Comparison of ENCODE assay signal across 8 cellular contexts in genomic region chr5:100904259-100904822, GRCh38. TPM values are rescaled to one million over a fixed set of nuclear protein-coding genes. Genes with fewer than 3 reads are reported as not detected.
A peak's percentile ranks its signal among the peaks of the same experiment; 100 is the strongest.
DNase-seq lines count a peak whose midpoint lies in the region; ATAC-seq, FAIRE-seq and TF ChIP-seq lines count a peak whose summit lies in the region.

No MANE protein-coding gene starts in this region.

- TF ChIP-seq CTCF in astrocyte of the spinal cord (IDR thresholded peaks at IDR 0.05; ENCODE audit: low read depth, low read length) (no peak), mucosa of descending colon (IDR thresholded peaks at IDR 0.05) (no peak), upper lobe of right lung (IDR thresholded peaks at IDR 0.05) (no peak)

- no peaks in the 10 kb centered on the region for H3K36me3 ChIP-seq in mucosa of descending colon (ENCODE audit: low read depth)
- no peaks in the 10 kb centered on the region for H3K36me3 ChIP-seq in upper lobe of right lung

- intact Hi-C loops in mucosa of descending colon (cut with DNase I, micrococcal nuclease) (no loop called here), upper lobe of right lung (cut with DNase I) (no loop called here)

- H3K4me3 ChIP-seq in astrocyte of the spinal cord (ENCODE audit: low read depth, low read length) (peak overlapping the region; percentile 69), mucosa of descending colon (no peak overlapping the region), upper lobe of right lung (peak overlapping the region; percentile 55)

- H3K9me3 ChIP-seq in mucosa of descending colon: no peaks in the 10 kb centered on the region
- no peaks in the 10 kb centered on the region for H3K9me3 ChIP-seq in upper lobe of right lung

- in situ Hi-C loops in astrocyte of the spinal cord (cut with HindIII; ENCODE audit: low sequenced_read_pairs): no loop called here

- peak; percentile 27 for ATAC-seq in GM18861 (IDR thresholded peaks at IDR 0.05; ENCODE audit: unreplicated experiment)
- ATAC-seq in HG02885 (IDR thresholded peaks at IDR 0.05; ENCODE audit: poor library complexity, unreplicated experiment): peak; percentile 22
- peak; percentile 14 for ATAC-seq in mucosa of descending colon
- ATAC-seq in upper lobe of right lung: peak; percentile 12

- FAIRE-seq in HTR-8/SVneo (lab: Jason Lieb, UNC): no peak

- DNase-seq in SIG-M5 (lab: John Stamatoyannopoulos, UW): peak; percentile 9
- DNase-seq in astrocyte of the spinal cord (ENCODE audit: low read depth, low spot score): peak; percentile 12
- DNase-seq in mucosa of descending colon: peak; percentile 30 to 50 (median 36)
- DNase-seq in upper lobe of right lung: peak; percentile 50
- DNase-seq in OCI-M2 (lab: John Stamatoyannopoulos, UW; ENCODE audit: unreplicated experiment): no peak
- no peak for DNase-seq in HTR-8/SVneo (ENCODE audit: insufficient read length, low spot score)

- H3K27ac ChIP-seq in upper lobe of right lung: peak overlapping the region; percentile 88

- no peaks in the 10 kb centered on the region for H3K27me3 ChIP-seq in upper lobe of right lung

- H3K4me1 ChIP-seq in mucosa of descending colon (ENCODE audit: low read depth) (no peaks in the 10 kb centered on the region), upper lobe of right lung (peaks cover 5% of the 10 kb centered on the region)

RNA-seq across cellular contexts. Expression of gene ST8SIA4, which starts 1.3 kb away (rescaled TPM):
- total RNA-seq in mucosa of descending colon: 1 to 10 TPM; 4.7 to 9.6 (median 5.7) TPM
- total RNA-seq in upper lobe of right lung: 17.8 TPM

Comparison
In these comparisons a context has a peak if more than half of its experiments do, and no peak if none do; other contexts are left out.
1. DNase-seq: peak in SIG-M5 (single experiment), astrocyte of the spinal cord (single experiment), mucosa of descending colon (3 of 3) and upper lobe of right lung (single experiment); none in OCI-M2 (single experiment) and HTR-8/SVneo (single experiment).
2. Peak in every context shown above with its lines, with median percentiles within 50 percentile points of each other: ATAC-seq.